8 cellular contexts compared by ENCODE assay signal in genomic region chr2:61670591-61671503, GRCh38.
DNase-seq lines count a peak whose midpoint lies in the region; ATAC-seq, FAIRE-seq and TF ChIP-seq lines count a peak whose summit lies in the region.

No MANE protein-coding gene starts in this region.

- peaks cover 11 to 15% of the 10 kb centered on the region in 2 donors for H3K36me3 Mint-ChIP-seq in activated T-cell treated with anti-CD3 and anti-CD28 coated beads, Interleukin-2, amount 50 U/mL, for 72 hours (ENCODE audit: insufficient read depth in 2 of 2)

- peak overlapping the region; percentile 30 for H3K4me3 ChIP-seq in A549
- peak overlapping the region; percentile 26 to 31 for H3K4me3 ChIP-seq in gastroesophageal sphincter

- peak overlapping the region; percentile 75 to 85 for H3K4me3 Mint-ChIP-seq in activated T-cell treated with anti-CD3 and anti-CD28 coated beads, Interleukin-2, amount 50 U/mL, for 72 hours

- no peaks in the 10 kb centered on the region for H3K27me3 Mint-ChIP-seq in activated T-cell treated with anti-CD3 and anti-CD28 coated beads, Interleukin-2, amount 50 U/mL, for 72 hours (ENCODE audit: low read depth)

- peaks cover 17% of the 10 kb centered on the region for H3K9me3 ChIP-seq in A549
- no peaks in the 10 kb centered on the region for H3K9me3 ChIP-seq in gastroesophageal sphincter

- intact Hi-C loops in posterior cingulate gyrus (cut with DNase I): no loop called here

- no peak for TF ChIP-seq RAD21 in A549 (conservative IDR thresholded peaks at IDR 0.05 in 1 of 2, IDR thresholded peaks at IDR 0.05 in 1 of 2)

- TF ChIP-seq POLR2A in A549 (IDR thresholded peaks at IDR 0.05; ENCODE audit: low read length) (no peak), gastroesophageal sphincter (IDR thresholded peaks at IDR 0.05) (no peak)

- H3K27me3 ChIP-seq in gastroesophageal sphincter: no peaks in the 10 kb centered on the region

- no peaks in the 10 kb centered on the region for H3K36me3 ChIP-seq in gastroesophageal sphincter

- H3K4me1 ChIP-seq in A549 (peaks cover 23% of the 10 kb centered on the region), gastroesophageal sphincter (peaks cover 7 to 21% (median 9%) of the 10 kb centered on the region in 3 donors)

- H3K27ac ChIP-seq in A549 (peak overlapping the region; percentile 80 to 81), gastroesophageal sphincter (peak overlapping the region; percentile 73 to 79 (median 75))

- TF ChIP-seq CTCF in A549 (IDR thresholded peaks at IDR 0.05) (no peak), gastroesophageal sphincter (IDR thresholded peaks at IDR 0.05) (no peak)

- H3K9me3 Mint-ChIP-seq in activated T-cell treated with anti-CD3 and anti-CD28 coated beads, Interleukin-2, amount 50 U/mL, for 72 hours: peaks cover 10 to 15% of the 10 kb centered on the region in 2 donors

- POLR2A ChIA-PET in A549 (lab: Yijun Ruan, JAX): interaction anchor here (0.6 to 1.7 kb wide), 7 partner anchors 13 to 915 kb away, joined by 3 to 23 read pairs (median 3); partner anchors contain the start of genes PAPOLG and XPO1

- peak overlapping the region; percentile 90 for H3K4me2 ChIP-seq in A549

- TF ChIP-seq EP300 in A549 (IDR thresholded peaks at IDR 0.05) (no peak), gastroesophageal sphincter (IDR thresholded peaks at IDR 0.05) (no peak)

- peak overlapping the region; percentile 97 for H3K27ac Mint-ChIP-seq in activated T-cell treated with anti-CD3 and anti-CD28 coated beads, Interleukin-2, amount 50 U/mL, for 72 hours

- H3K4me1 Mint-ChIP-seq in activated T-cell treated with anti-CD3 and anti-CD28 coated beads, Interleukin-2, amount 50 U/mL, for 72 hours (ENCODE audit: low read depth): peaks cover 21% of the 10 kb centered on the region

- CTCF ChIA-PET in A549 (lab: Yijun Ruan, JAX): interaction anchor here (0.8 to 4.6 kb wide), 9 partner anchors 9 to 535 kb away, joined by 3 to 24 read pairs (median 3); no protein-coding TSS in a partner anchor

- FAIRE-seq in A549 (lab: Jason Lieb, UNC): peak; percentile 92

- DNase-seq in A549 (ENCODE audit: low read depth in 1 of 2, low spot score in 1 of 2) (peak; percentile 42 to 72), posterior cingulate gyrus (peak in 7 of 10 donors; percentile 35 to 93 (median 44)), NCI-H2196 (lab: John Stamatoyannopoulos, UW; ENCODE audit: unreplicated experiment) (no peak), cortex of kidney (lab: John Stamatoyannopoulos, UW) (no peak)
- peak; percentile 12 to 23 for DNase-seq in activated T-cell treated with anti-CD3 and anti-CD28 coated beads, Interleukin-2, amount 50 U/mL, for 72 hours

- WGBS in A549 (ENCODE audit: missing lambda C conversion rate): 1% methylated on average over 3 of the region's 3 CpGs
- 13 to 35% methylated on average over 2 to 3 of the region's 3 CpGs for WGBS in gastroesophageal sphincter (ENCODE audit: low coverage in 1 of 2), 2 donors

- ATAC-seq in A549 (peak; percentile 85), GM18867 (IDR thresholded peaks at IDR 0.05; ENCODE audit: unreplicated experiment) (peak; percentile 88), HG03342 (IDR thresholded peaks at IDR 0.05; ENCODE audit: unreplicated experiment) (peak; percentile 66), gastroesophageal sphincter (peak; percentile 84)
- peak; percentile 81 to 95 for ATAC-seq in activated T-cell treated with anti-CD3 and anti-CD28 coated beads, Interleukin-2, amount 50 U/mL, for 72 hours (replicated peaks in 1 of 2)

TF ChIP-seq in A549, 52 proteins besides CTCF, POLR2A, EP300 and RAD21:
- no peak for TF ChIP-seq FOSL2 (IDR thresholded peaks at IDR 0.05)
- peak; percentile 45 for TF ChIP-seq FOSL2 (CRISPR knock-in tag; IDR thresholded peaks at IDR 0.05)
- peak; percentile 5; the same call in 1 of the 2 replicates for TF ChIP-seq GATA3 (IDR thresholded peaks at IDR 0.05; ENCODE audit: borderline replicate concordance)
- TF ChIP-seq CHD2 (IDR thresholded peaks at IDR 0.05; ENCODE audit: low read length, partially characterized antibody): no peak
- no peak for TF ChIP-seq HOXB5 (CRISPR knock-in tag; IDR thresholded peaks at IDR 0.05)
- no peak for TF ChIP-seq RARB (CRISPR knock-in tag; IDR thresholded peaks at IDR 0.05)
TF ChIP-seq in A549: peak in this region for 2.

Comparison
In these comparisons a context has a peak if more than half of its experiments do, and no peak if none do; other contexts are left out.
1. DNase-seq: peak in A549 (2 of 2), activated T-cell treated with anti-CD3 and anti-CD28 coated beads, Interleukin-2, amount 50 U/mL, for 72 hours (2 of 2) and posterior cingulate gyrus (7 of 10); none in NCI-H2196 (single experiment) and cortex of kidney (single experiment).
2. Peak in every context shown above with its lines, with median percentiles within 50 percentile points of each other: ATAC-seq.